In genomic region chr1:244272471-244273261, GRCh38 we compare ENCODE assay signal across 8 cellular contexts.
DNase-seq lines count a peak whose midpoint lies in the region; ATAC-seq and TF ChIP-seq lines count a peak whose summit lies in the region.

No MANE protein-coding gene starts in this region.

- CTCF ChIA-PET in activated CD4-positive, alpha-beta T cell treated with anti-CD3 and anti-CD28 coated beads for 36 hours (lab: Charles Lee) = interaction anchor here (0.6 to 1.9 kb wide), 18 partner anchors 10 to 934 kb away, joined by 3 to 7 read pairs (median 3); partner anchors contain the start of gene ZBTB18

- intact Hi-C loops in activated CD4-positive, alpha-beta T cell treated with anti-CD3 and anti-CD28 coated beads for 36 hours (cut with DNase I, micrococcal nuclease) = loop anchor here (1.0 to 10.0 kb wide), 13 partner anchors 27 to 1805 kb away; partner anchors contain the start of gene AKT3 (in 1 of the 2)

- H3K27me3 Mint-ChIP-seq in activated CD4-positive, alpha-beta T cell treated with anti-CD3 and anti-CD28 coated beads for 36 hours = no peaks in the 10 kb centered on the region

- no peak overlapping the region for H3K4me3 Mint-ChIP-seq in activated CD4-positive, alpha-beta T cell treated with anti-CD3 and anti-CD28 coated beads for 36 hours

- H3K27ac Mint-ChIP-seq in activated CD4-positive, alpha-beta T cell treated with anti-CD3 and anti-CD28 coated beads for 36 hours = no peak overlapping the region

- peak; percentile 98 for TF ChIP-seq CTCF in choroid plexus epithelial cell (conservative IDR thresholded peaks at IDR 0.05; ENCODE audit: low read depth, low read length)

- peaks cover 9% of the 10 kb centered on the region for H3K4me1 Mint-ChIP-seq in activated CD4-positive, alpha-beta T cell treated with anti-CD3 and anti-CD28 coated beads for 36 hours

- POLR2A ChIA-PET in activated CD4-positive, alpha-beta T cell treated with anti-CD3 and anti-CD28 coated beads for 36 hours (lab: Charles Lee) = no interaction called here

- DNase-seq in AG08395 (ENCODE audit: low spot score) (peak; percentile 77), NCI-H510A treated with DMSO at 0.1 percent for 48 hours (lab: John Stamatoyannopoulos, UW) (peak; percentile 64), choroid plexus epithelial cell (ENCODE audit: low read depth) (peak; percentile 97), left lobe of liver (ENCODE audit: low spot score) (peak; percentile 78)
- peak; percentile 80 for DNase-seq in activated CD4-positive, alpha-beta T cell treated with anti-CD3 and anti-CD28 coated beads for 36 hours
- peak; percentile 58 for DNase-seq in stimulated activated CD4-positive, alpha-beta T cell treated with anti-CD3 and anti-CD28 coated beads, Interleukin-4, amount 100 ng/mL, for 1 hour

- no peaks in the 10 kb centered on the region for H3K36me3 Mint-ChIP-seq in activated CD4-positive, alpha-beta T cell treated with anti-CD3 and anti-CD28 coated beads for 36 hours (ENCODE audit: low read depth)

- H3K9me3 Mint-ChIP-seq in activated CD4-positive, alpha-beta T cell treated with anti-CD3 and anti-CD28 coated beads for 36 hours (ENCODE audit: low read depth) = peaks cover 6% of the 10 kb centered on the region

- peak; percentile 84 for ATAC-seq in GM18870 (IDR thresholded peaks at IDR 0.05; ENCODE audit: unreplicated experiment)
- ATAC-seq in HG03439 (IDR thresholded peaks at IDR 0.05; ENCODE audit: unreplicated experiment) = peak; percentile 94
- ATAC-seq in activated CD4-positive, alpha-beta T cell treated with anti-CD3 and anti-CD28 coated beads for 36 hours = peak; percentile 90
- peak; percentile 90 for ATAC-seq in left lobe of liver

- H3K4me3 ChIP-seq in choroid plexus epithelial cell (ENCODE audit: low read depth, low read length) = no peak overlapping the region
